9 cellular contexts compared by ENCODE assay signal in the genomic region with DNA sequence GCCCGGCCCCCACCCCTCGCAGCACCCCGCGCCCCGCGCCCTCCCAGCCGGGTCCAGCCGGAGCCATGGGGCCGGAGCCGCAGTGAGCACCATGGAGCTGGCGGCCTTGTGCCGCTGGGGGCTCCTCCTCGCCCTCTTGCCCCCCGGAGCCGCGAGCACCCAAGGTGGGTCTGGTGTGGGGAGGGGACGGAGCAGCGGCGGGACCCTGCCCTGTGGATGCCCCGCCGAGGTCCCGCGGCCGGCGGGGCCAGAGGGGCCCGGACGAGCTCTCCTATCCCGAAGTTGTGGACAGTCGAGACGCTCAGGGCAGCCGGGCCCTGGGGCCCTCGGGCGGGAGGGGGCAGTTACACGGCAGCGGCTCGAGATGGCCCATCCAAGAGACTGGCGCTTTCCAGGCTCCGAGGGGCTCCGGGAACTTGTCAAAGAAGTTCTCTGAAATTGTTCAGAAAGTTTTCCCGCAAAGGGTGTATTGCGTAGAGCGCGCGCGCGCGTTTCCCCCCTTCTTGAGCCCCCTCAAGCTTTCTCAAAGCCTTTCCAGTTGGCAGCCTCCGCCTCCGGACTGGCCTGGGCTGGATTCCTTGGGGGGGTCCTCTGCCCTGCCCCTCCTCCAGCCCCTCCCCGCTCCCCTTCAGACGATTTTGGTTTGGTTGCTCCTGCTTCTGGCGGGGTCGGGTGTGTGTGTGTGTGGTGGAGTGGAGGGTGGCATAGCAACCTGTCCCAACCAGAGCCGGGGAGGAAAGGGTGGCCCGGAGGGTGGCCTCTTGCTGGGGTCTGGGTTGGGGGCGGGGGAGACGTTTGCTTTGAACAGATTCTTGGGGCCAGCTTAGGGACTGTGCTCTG. TPM values are rescaled to one million over a fixed set of nuclear protein-coding genes. Genes with fewer than 3 reads are reported as not detected.
DNase-seq lines count a peak whose midpoint lies in the region; ATAC-seq and TF ChIP-seq lines count a peak whose summit lies in the region.
"Had no signal": no experiment of that assay in that cellular context is flagged by ENCODE, and none has a peak within 500 bp of the region (broad histone marks: within the 10 kb centered on the region; RNA-seq: fewer than 3 reads in every experiment).

No MANE protein-coding gene starts in this region.

- peak overlapping the region; percentile 77 for H3K4me3 ChIP-seq in AG04450 (ENCODE audit: low read depth, low read length)

- TF ChIP-seq CTCF in AG04450 (IDR thresholded peaks at IDR 0.05; ENCODE audit: low read depth, low read length) (no peak), RWPE1 (conservative IDR thresholded peaks at IDR 0.05; ENCODE audit: low read depth) (no peak), nephron progenitor cell (IDR thresholded peaks at IDR 0.05) (no peak)

- no peaks in the 10 kb centered on the region for H3K27me3 ChIP-seq in AG04450 (ENCODE audit: control insufficient read depth, insufficient read depth, low read length)

- ATAC-seq in HG02870 (IDR thresholded peaks at IDR 0.05; ENCODE audit: unreplicated experiment) (no peak), GM19397 (IDR thresholded peaks at IDR 0.05; ENCODE audit: unreplicated experiment) (no peak), HG03378 (IDR thresholded peaks at IDR 0.05; ENCODE audit: unreplicated experiment) (no peak)

- peak overlapping the region; percentile 96 for H3K4me3 Mint-ChIP-seq in nephron progenitor cell
- H3K4me3 Mint-ChIP-seq: activated CD4-positive, alpha-beta memory T cell treated with anti-CD3 and anti-CD28 coated beads, Interleukin-2, amount 10 ng/mL, durations not matched to agents 7 days and 5 days had no signal

- peaks cover 25% of the 10 kb centered on the region for H3K27me3 Mint-ChIP-seq in nephron progenitor cell (ENCODE audit: low read depth, poor library complexity)

- no peaks in the 10 kb centered on the region for H3K9me3 Mint-ChIP-seq in nephron progenitor cell
- H3K9me3 Mint-ChIP-seq: activated CD4-positive, alpha-beta memory T cell treated with anti-CD3 and anti-CD28 coated beads, Interleukin-2, amount 10 ng/mL, durations not matched to agents 7 days and 5 days had no signal

- no peak overlapping the region for H3K27ac Mint-ChIP-seq in nephron progenitor cell
- H3K27ac Mint-ChIP-seq: activated CD4-positive, alpha-beta memory T cell treated with anti-CD3 and anti-CD28 coated beads, Interleukin-2, amount 10 ng/mL, durations not matched to agents 7 days and 5 days had no signal

- H3K9me3 ChIP-seq in AG04450 (ENCODE audit: control insufficient read depth, insufficient read depth, low read length), result no peaks in the 10 kb centered on the region

- H3K4me1 Mint-ChIP-seq in nephron progenitor cell, result peaks cover 72% of the 10 kb centered on the region

- CTCF ChIA-PET in AG04450 (lab: Charles Lee) (interaction anchor here (1.2 to 3.8 kb wide), 4 partner anchors 22 to 79 kb away, joined by 3 to 15 read pairs (median 6); partner anchors contain the start of gene MIEN1), RWPE1 (lab: Yijun Ruan, JAX) (interaction anchor here (0.8 to 1.6 kb wide), 5 partner anchors 29 to 79 kb away, joined by 3 to 4 read pairs (median 3); partner anchors contain the start of genes MIEN1 and PNMT)

- no peak for DNase-seq in AG04450 (ENCODE audit: low read depth, low spot score)
- peak; percentile 41 for DNase-seq in RWPE1 (ENCODE audit: low spot score)
- peak; percentile 23 for DNase-seq in foreskin melanocyte
- peak; percentile 54 for DNase-seq in nephron progenitor cell
- DNase-seq in inferior parietal cortex (ENCODE audit: extremely low spot score), result no peak
- DNase-seq: activated CD4-positive, alpha-beta memory T cell treated with anti-CD3 and anti-CD28 coated beads, Interleukin-2, amount 10 ng/mL, durations not matched to agents 7 days and 5 days had no signal

- no peaks in the 10 kb centered on the region for H3K36me3 Mint-ChIP-seq in nephron progenitor cell (ENCODE audit: low read depth)

- H3K27ac ChIP-seq in AG04450 (ENCODE audit: low read depth, low read length), result no peak overlapping the region
- H3K27ac ChIP-seq in RWPE1, result peak overlapping the region; percentile 75

- POLR2A ChIA-PET in AG04450 (lab: Yijun Ruan, JAX) (interaction anchor here (0.7 to 1.8 kb wide), 8 partner anchors 10 to 286 kb away, joined by 3 to 18 read pairs (median 6); partner anchors contain the start of genes MIEN1 and PGAP3), RWPE1 (lab: Yijun Ruan, JAX; ENCODE audit: low non-redundant PET) (interaction anchor here (0.6 to 1.3 kb wide), 4 partner anchors 12 to 205 kb away, joined by 3 to 10 read pairs (median 4); partner anchors contain the start of gene PGAP3)

RNA-seq across cellular contexts. Expression of gene ERBB2, which starts 0.5 kb away (rescaled TPM):
- 21.2 and 27.9 TPM in 2 replicates for polyA plus RNA-seq in AG04450 (2011; rRNA removed)
- 55.9 and 94.5 TPM in 2 replicates for polyA minus RNA-seq in AG04450 (2011; rRNA and poly(A)+ RNA removed)

RNA-seq across cellular contexts. Expression of gene PGAP3, which starts 12.5 kb away (rescaled TPM):
- polyA plus RNA-seq in AG04450 (2011; rRNA removed), result 9.6 and 13.9 TPM in 2 replicates
- polyA minus RNA-seq in AG04450 (2011; rRNA and poly(A)+ RNA removed), result 10.4 and 15.8 TPM in 2 replicates

RNA-seq across cellular contexts. Expression of gene MIEN1, which starts 30.0 kb away (rescaled TPM):
- polyA plus RNA-seq in AG04450 (2011; rRNA removed), result 31.9 and 45.4 TPM in 2 replicates
- polyA minus RNA-seq in AG04450 (2011; rRNA and poly(A)+ RNA removed), result 13.2 and 17.8 TPM in 2 replicates

RNA-seq across cellular contexts. Expression of gene PNMT, which starts 32.1 kb away (rescaled TPM):
- polyA plus RNA-seq in AG04450 (2011; rRNA removed), result not detected in 2 replicates
- polyA minus RNA-seq in AG04450 (2011; rRNA and poly(A)+ RNA removed), result not detected in 2 replicates

RNA-seq across cellular contexts. Expression of gene TCAP, which starts 35.2 kb away (rescaled TPM):
- 0.09 and 0.12 TPM in 2 replicates for polyA plus RNA-seq in AG04450 (2011; rRNA removed)
- 0.28 and 0.39 TPM in 2 replicates for polyA minus RNA-seq in AG04450 (2011; rRNA and poly(A)+ RNA removed)

Comparison
In these comparisons a context has a peak if more than half of its experiments do, and no peak if none do; other contexts are left out.
1. DNase-seq: peak in RWPE1 (single experiment), foreskin melanocyte (single experiment) and nephron progenitor cell (single experiment); none in AG04450 (single experiment) and inferior parietal cortex (single experiment).